Comparison of ENCODE assay signal across 14 cellular contexts in the genomic region with DNA sequence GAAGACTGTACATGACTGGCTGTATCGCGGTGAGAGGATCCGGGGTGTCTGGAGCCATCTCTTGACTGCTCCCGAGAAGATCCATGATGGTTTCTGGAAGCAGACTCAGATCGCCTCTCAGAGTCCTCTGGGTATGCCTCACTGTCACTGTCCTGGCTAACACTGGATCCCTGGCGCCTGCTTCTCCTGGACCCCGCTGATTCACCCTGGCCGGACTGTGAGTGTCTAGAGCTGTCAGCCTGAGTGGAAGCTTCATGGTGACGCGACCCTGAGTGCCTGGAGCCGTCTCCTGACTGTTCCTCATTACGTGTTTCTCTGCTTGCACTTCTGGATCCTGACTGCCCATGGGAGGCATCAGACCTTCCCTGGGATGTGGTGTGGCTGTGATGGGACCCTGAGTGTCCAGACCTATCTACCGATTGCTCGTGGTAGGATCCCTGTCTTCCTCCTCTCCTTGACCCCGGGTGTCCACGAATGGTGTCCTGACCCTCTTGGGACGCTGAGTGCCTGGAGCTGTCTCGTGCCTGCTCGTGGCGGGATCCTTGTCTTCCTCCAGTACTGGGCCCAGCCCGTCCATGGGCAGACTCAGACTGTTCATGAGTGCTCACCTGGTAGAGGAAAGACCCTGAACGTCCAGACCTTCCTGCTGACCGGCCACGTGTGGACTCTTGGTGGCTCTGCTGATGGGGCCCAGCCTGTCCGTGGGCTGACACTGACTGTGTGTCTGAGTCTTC. TPM values are rescaled to one million over a fixed set of nuclear protein-coding genes. Genes with fewer than 3 reads are reported as not detected.
DNase-seq lines count a peak whose midpoint lies in the region; ATAC-seq and TF ChIP-seq lines count a peak whose summit lies in the region.
"Not testable (repeated sequence)": the region's sequence is repeated elsewhere in the genome, so short reads cannot be mapped to it uniquely, and the experiment has no call there.
"Had no signal": no experiment of that assay in that cellular context is flagged by ENCODE, and none has a peak within 500 bp of the region (broad histone marks: within the 10 kb centered on the region; RNA-seq: fewer than 3 reads in every experiment).

No MANE protein-coding gene starts in this region.

- not testable (repeated sequence) for TF ChIP-seq EP300 in sigmoid colon (IDR thresholded peaks at IDR 0.05)

- H3K9me3 Mint-ChIP-seq in osteocyte (ENCODE audit: unreplicated experiment); type B pancreatic cell: not testable (repeated sequence)

- not testable (repeated sequence) for TF ChIP-seq CTCF in RWPE2 (IDR thresholded peaks at IDR 0.05; ENCODE audit: poor library complexity, severe bottlenecking); left lung (IDR thresholded peaks at IDR 0.05); osteocyte (IDR thresholded peaks at IDR 0.05); sigmoid colon (IDR thresholded peaks at IDR 0.05); type B pancreatic cell (conservative IDR thresholded peaks at IDR 0.05); upper lobe of right lung (IDR thresholded peaks at IDR 0.05)

- not testable (repeated sequence) for H3K27me3 Mint-ChIP-seq in osteocyte (ENCODE audit: unreplicated experiment); type B pancreatic cell

- H3K4me1 ChIP-seq in RWPE2 (ENCODE audit: insufficient read depth, poor library complexity, severe bottlenecking); left lung; sigmoid colon; upper lobe of right lung: not testable (repeated sequence)

- H3K27ac ChIP-seq in RWPE2 (ENCODE audit: poor library complexity, severe bottlenecking); left lung; sigmoid colon; upper lobe of right lung: not testable (repeated sequence)

- not testable (repeated sequence) for H3K4me1 Mint-ChIP-seq in osteocyte (ENCODE audit: unreplicated experiment); type B pancreatic cell (ENCODE audit: unreplicated experiment)

- not testable (repeated sequence) for H3K36me3 ChIP-seq in RWPE2 (ENCODE audit: low read depth); left lung; sigmoid colon; upper lobe of right lung

- DNase-seq in RWPE2 (ENCODE audit: low spot score) (peak; percentile 42), ecto neural progenitor cell (ENCODE audit: low spot score) (peak; percentile 12), left ventricle myocardium superior (peak; percentile 14), left lung (peak; percentile 12 to 39), osteocyte (ENCODE audit: extremely low spot score, unreplicated experiment) (peak; percentile 67), sigmoid colon (peak; percentile 52), type B pancreatic cell (ENCODE audit: extremely low spot score, unreplicated experiment) (peak; percentile 44), upper lobe of right lung (peak; percentile 36)

- H3K27me3 ChIP-seq in RWPE2 (ENCODE audit: insufficient read depth, poor library complexity, severe bottlenecking); left lung; sigmoid colon; upper lobe of right lung: not testable (repeated sequence)

- 91 to 96% methylated on average over 24 of the region's 25 CpGs for WGBS in sigmoid colon, 2 donors

- ATAC-seq in RWPE2 (ENCODE audit: low read depth); left ventricle myocardium superior; left lung; upper lobe of right lung: not testable (repeated sequence)

- H3K27ac Mint-ChIP-seq in osteocyte (ENCODE audit: unreplicated experiment); type B pancreatic cell: not testable (repeated sequence)

- H3K9me3 ChIP-seq in RWPE2 (ENCODE audit: severe bottlenecking); left lung; sigmoid colon; upper lobe of right lung: not testable (repeated sequence)

- not testable (repeated sequence) for TF ChIP-seq POLR2A in sigmoid colon (IDR thresholded peaks at IDR 0.05)

- H3K4me3 ChIP-seq in RWPE2 (ENCODE audit: severe bottlenecking); left lung; sigmoid colon; upper lobe of right lung: not testable (repeated sequence)

- not testable (repeated sequence) for H3K4me3 Mint-ChIP-seq in osteocyte (ENCODE audit: unreplicated experiment); type B pancreatic cell

- not testable (repeated sequence) for H3K36me3 Mint-ChIP-seq in osteocyte (ENCODE audit: unreplicated experiment); type B pancreatic cell

- intact Hi-C loops in left ventricle myocardium superior (cut with micrococcal nuclease); left lung (cut with DNase I); sigmoid colon (cut with DNase I); upper lobe of right lung (cut with DNase I): not testable (repeated sequence)

RNA-seq across cellular contexts. Expression of a gene that starts 21.7 kb away (rescaled TPM):
- total RNA-seq in left ventricle myocardium superior (not detected), left lung (not detected), osteocyte (not detected in 2 replicates), sigmoid colon (not detected), type B pancreatic cell (ENCODE audit: low replicate concordance) (0.02 TPM in 1 of 2 replicates, not detected in the other), upper lobe of right lung (not detected)
- under 1 TPM in 2 of 3 donors, not detected in 1; under 0.01 to 0.01 TPM for polyA plus RNA-seq in sigmoid colon
- total RNA-seq: A673; Caco-2; Calu3; CD4-positive, alpha-beta T cell; CD8-positive, alpha-beta T cell had no signal
- polyA plus RNA-seq: AG04450 had no signal

RNA-seq across cellular contexts. Expression of a gene that starts 56.5 kb away (rescaled TPM):
- not detected for total RNA-seq in left ventricle myocardium superior
- not detected for total RNA-seq in left lung
- not detected in 2 replicates for total RNA-seq in osteocyte
- not detected for total RNA-seq in sigmoid colon
- polyA plus RNA-seq in sigmoid colon, result not detected
- not detected in 2 replicates for total RNA-seq in type B pancreatic cell (ENCODE audit: low replicate concordance)
- total RNA-seq in upper lobe of right lung, result not detected
- total RNA-seq: A673; Caco-2; Calu3; CD4-positive, alpha-beta T cell; CD8-positive, alpha-beta T cell had no signal
- polyA plus RNA-seq: AG04450 had no signal

Comparison
In these comparisons a context has a peak if more than half of its experiments do, and no peak if none do; other contexts are left out.
1. DNase-seq: peak in every context shown above with its lines; median percentile 67 in osteocyte; 52 in sigmoid colon; 44 in type B pancreatic cell; 42 in RWPE2; 36 in upper lobe of right lung; 26 in left lung; 14 in left ventricle myocardium superior; 12 in ecto neural progenitor cell.